In genomic region chr7:7327423-7327822, GRCh38 we compare ENCODE assay signal across 31 cellular contexts.
"Had no signal": no experiment of that assay in that cellular context is flagged by ENCODE, and none has a peak within 500 bp of the region (broad histone marks: within the 10 kb centered on the region; RNA-seq: fewer than 3 reads in every experiment).

No MANE protein-coding gene starts in this region.

- H3K9ac ChIP-seq: KMS-11, SK-N-SH had no signal

- H3K9me3 ChIP-seq: ascending aorta, body of pancreas, MG63, SJCRH30, SK-N-SH had no signal

- DNase-seq: activated CD4-positive, alpha-beta T cell treated with anti-CD3 and anti-CD28 coated beads for 4 hours; activated CD8-positive, alpha-beta memory T cell treated with anti-CD3 and anti-CD28 coated beads, Interleukin-2, amount 10 ng/mL, durations not matched to agents 7 days and 5 days; activated effector memory CD4-positive, alpha-beta T cell treated with anti-CD3 and anti-CD28 coated beads, Interleukin-2, amount 50 U/mL, for 16 hours; activated naive CD4-positive, alpha-beta T cell treated with Interleukin-2 at 50 U/mL for 16 hours; activated naive CD8-positive, alpha-beta T cell treated with anti-CD3 and anti-CD28 coated beads, Interleukin-2, amount 50 U/mL, for 24 hours; activated T-cell treated with anti-CD3 and anti-CD28 coated beads, Interleukin-2, amount 50 U/mL, for 24 hours; amniotic stem cell; body of pancreas; MG63; MV-4-11; NCI-H1092 treated with DMSO at 0.1 percent for 48 hours; NCI-H1436 treated with DMSO at 0.1 percent for 48 hours; NCI-H187; NCI-H2081; NCI-H2171; NCI-H226; NCI-H526; NCI-H774; NK-92 treated with Interleukin-12 subunit alpha and Interleukin-12 subunit beta, amount 100 ng/mL, for 24 hours; OCI-M1; Right ventricle myocardium superior; RPMI8226; SJCRH30; SK-N-SH; T-helper 1 cell had no signal

- H3K4me3 Mint-ChIP-seq: activated CD8-positive, alpha-beta memory T cell treated with anti-CD3 and anti-CD28 coated beads, Interleukin-2, amount 10 ng/mL, durations not matched to agents 7 days and 5 days; activated naive CD8-positive, alpha-beta T cell treated with anti-CD3 and anti-CD28 coated beads, Interleukin-2, amount 50 U/mL, for 24 hours; activated T-cell treated with anti-CD3 and anti-CD28 coated beads, Interleukin-2, amount 50 U/mL, for 24 hours; activated T-helper 1 cell treated with anti-CD3 and anti-CD28 coated beads, Interleukin-12 subunit alpha, Interleukin-12 subunit beta, Interleukin-2, Interleukin-4 antibody, amounts not matched to agents 30 ng/mL and 10 ng/mL and 1 ng/mL, durations not matched to agents 14 hours and 24 hours and 36 hours had no signal

- H3K27ac Mint-ChIP-seq: activated CD8-positive, alpha-beta memory T cell treated with anti-CD3 and anti-CD28 coated beads, Interleukin-2, amount 10 ng/mL, durations not matched to agents 7 days and 5 days; activated naive CD4-positive, alpha-beta T cell treated with anti-CD3 and anti-CD28 coated beads, Interleukin-2, amount 50 U/mL, for 72 hours; activated naive CD8-positive, alpha-beta T cell treated with anti-CD3 and anti-CD28 coated beads, Interleukin-2, amount 50 U/mL, for 24 hours; activated T-cell treated with anti-CD3 and anti-CD28 coated beads, Interleukin-2, amount 50 U/mL, for 24 hours; activated T-helper 1 cell treated with anti-CD3 and anti-CD28 coated beads, Interleukin-12 subunit alpha, Interleukin-12 subunit beta, Interleukin-2, Interleukin-4 antibody, amounts not matched to agents 30 ng/mL and 10 ng/mL and 1 ng/mL, durations not matched to agents 14 hours and 24 hours and 36 hours had no signal

- H3K4me3 ChIP-seq: ascending aorta, body of pancreas, cardiac muscle cell, MG63, SJCRH30 had no signal

- H3K4me1 Mint-ChIP-seq: activated CD8-positive, alpha-beta memory T cell treated with anti-CD3 and anti-CD28 coated beads, Interleukin-2, amount 10 ng/mL, durations not matched to agents 7 days and 5 days; activated naive CD8-positive, alpha-beta T cell treated with anti-CD3 and anti-CD28 coated beads, Interleukin-2, amount 50 U/mL, for 24 hours had no signal

- H3K4me1 ChIP-seq: ascending aorta, body of pancreas, SJCRH30 had no signal

- H3K27ac ChIP-seq: ascending aorta, body of pancreas, cardiac muscle cell, KMS-11, SJCRH30, VCaP had no signal

- H3K27me3 ChIP-seq: ascending aorta, body of pancreas, cardiac muscle cell, SJCRH30 had no signal

- H3K36me3 ChIP-seq: ascending aorta, cardiac muscle cell, MG63, SJCRH30 had no signal

- H3K36me3 Mint-ChIP-seq: activated CD8-positive, alpha-beta memory T cell treated with anti-CD3 and anti-CD28 coated beads, Interleukin-2, amount 10 ng/mL, durations not matched to agents 7 days and 5 days; activated naive CD4-positive, alpha-beta T cell treated with anti-CD3 and anti-CD28 coated beads, Interleukin-2, amount 50 U/mL, for 72 hours had no signal

- H3K9me3 Mint-ChIP-seq: activated naive CD4-positive, alpha-beta T cell treated with anti-CD3 and anti-CD28 coated beads, Interleukin-2, amount 50 U/mL, for 72 hours; activated naive CD8-positive, alpha-beta T cell treated with anti-CD3 and anti-CD28 coated beads, Interleukin-2, amount 50 U/mL, for 24 hours; activated T-cell treated with anti-CD3 and anti-CD28 coated beads, Interleukin-2, amount 50 U/mL, for 24 hours; activated T-helper 1 cell treated with anti-CD3 and anti-CD28 coated beads, Interleukin-12 subunit alpha, Interleukin-12 subunit beta, Interleukin-2, Interleukin-4 antibody, amounts not matched to agents 30 ng/mL and 10 ng/mL and 1 ng/mL, durations not matched to agents 14 hours and 24 hours and 36 hours had no signal

- H3K4me2 ChIP-seq: KMS-11, SK-N-SH had no signal
